ENCODE assay signal across 1 cellular context in genomic region chr20:21101453-21102251, GRCh38.
A peak's percentile ranks its signal among the peaks of the same experiment; 100 is the strongest.
TF ChIP-seq lines count a peak whose summit lies in the region.

No MANE protein-coding gene starts in this region.

TF ChIP-seq in WTC11, 78 proteins besides CTCF, POLR2A, EP300 and RAD21 (continued from another document):
- TF ChIP-seq, protein P1, sequence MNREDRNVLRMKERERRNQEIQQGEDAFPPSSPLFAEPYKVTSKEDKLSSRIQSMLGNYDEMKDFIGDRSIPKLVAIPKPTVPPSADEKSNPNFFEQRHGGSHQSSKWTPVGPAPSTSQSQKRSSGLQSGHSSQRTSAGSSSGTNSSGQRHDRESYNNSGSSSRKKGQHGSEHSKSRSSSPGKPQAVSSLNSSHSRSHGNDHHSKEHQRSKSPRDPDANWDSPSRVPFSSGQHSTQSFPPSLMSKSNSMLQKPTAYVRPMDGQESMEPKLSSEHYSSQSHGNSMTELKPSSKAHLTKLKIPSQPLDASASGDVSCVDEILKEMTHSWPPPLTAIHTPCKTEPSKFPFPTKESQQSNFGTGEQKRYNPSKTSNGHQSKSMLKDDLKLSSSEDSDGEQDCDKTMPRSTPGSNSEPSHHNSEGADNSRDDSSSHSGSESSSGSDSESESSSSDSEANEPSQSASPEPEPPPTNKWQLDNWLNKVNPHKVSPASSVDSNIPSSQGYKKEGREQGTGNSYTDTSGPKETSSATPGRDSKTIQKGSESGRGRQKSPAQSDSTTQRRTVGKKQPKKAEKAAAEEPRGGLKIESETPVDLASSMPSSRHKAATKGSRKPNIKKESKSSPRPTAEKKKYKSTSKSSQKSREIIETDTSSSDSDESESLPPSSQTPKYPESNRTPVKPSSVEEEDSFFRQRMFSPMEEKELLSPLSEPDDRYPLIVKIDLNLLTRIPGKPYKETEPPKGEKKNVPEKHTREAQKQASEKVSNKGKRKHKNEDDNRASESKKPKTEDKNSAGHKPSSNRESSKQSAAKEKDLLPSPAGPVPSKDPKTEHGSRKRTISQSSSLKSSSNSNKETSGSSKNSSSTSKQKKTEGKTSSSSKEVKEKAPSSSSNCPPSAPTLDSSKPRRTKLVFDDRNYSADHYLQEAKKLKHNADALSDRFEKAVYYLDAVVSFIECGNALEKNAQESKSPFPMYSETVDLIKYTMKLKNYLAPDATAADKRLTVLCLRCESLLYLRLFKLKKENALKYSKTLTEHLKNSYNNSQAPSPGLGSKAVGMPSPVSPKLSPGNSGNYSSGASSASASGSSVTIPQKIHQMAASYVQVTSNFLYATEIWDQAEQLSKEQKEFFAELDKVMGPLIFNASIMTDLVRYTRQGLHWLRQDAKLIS (CRISPR knock-in tag; IDR thresholded peaks at IDR 0.05; ENCODE audit: borderline replicate concordance): no peak
- 0 out of 2 replicates have a peak, but pooled peaks have one; percentile 36 for TF ChIP-seq SP1 (CRISPR knock-in tag; conservative IDR thresholded peaks at IDR 0.05)
